ENCODE assay signal across 18 cellular contexts in genomic region chr12:2360630-2361170, GRCh38.
DNase-seq lines count a peak whose midpoint lies in the region; ATAC-seq and TF ChIP-seq lines count a peak whose summit lies in the region.
"Had no signal": no experiment of that assay in that cellular context is flagged by ENCODE, and none has a peak within 500 bp of the region (broad histone marks: within the 10 kb centered on the region; RNA-seq: fewer than 3 reads in every experiment).

No MANE protein-coding gene starts in this region.

- H3K79me2 ChIP-seq in MM.1S (ENCODE audit: low read length) (no peaks in the 10 kb centered on the region), osteoblast (ENCODE audit: insufficient read depth, low read length) (no peaks in the 10 kb centered on the region)

- H3K9me3 ChIP-seq in MM.1S (replicated peaks; ENCODE audit: insufficient read depth, low read length) (no peaks in the 10 kb centered on the region), osteoblast (ENCODE audit: low read depth, low read length) (no peaks in the 10 kb centered on the region)
- H3K9me3 ChIP-seq: HAP-1, upper lobe of left lung had no signal

- H3K27me3 ChIP-seq in MM.1S (replicated peaks; ENCODE audit: insufficient read depth, low read length) (no peaks in the 10 kb centered on the region), osteoblast (ENCODE audit: insufficient read depth, low read length) (no peaks in the 10 kb centered on the region)
- H3K27me3 ChIP-seq: upper lobe of left lung had no signal

- H3K9me3 Mint-ChIP-seq in chondrocyte (ENCODE audit: low read depth): no peaks in the 10 kb centered on the region
- no peaks in the 10 kb centered on the region for H3K9me3 Mint-ChIP-seq in activated T-helper 17 cell treated with anti-CD3 and anti-CD28 coated beads, Interleukin-2, amount 50 U/mL, for 72 hours
- H3K9me3 Mint-ChIP-seq: activated CD4-positive, alpha-beta T cell treated with anti-CD3 and anti-CD28 coated beads, Interleukin-2, amount 10 ng/mL, durations not matched to agents 7 days and 5 days had no signal

- peaks cover 36% of the 10 kb centered on the region for H3K4me1 ChIP-seq in MM.1S (ENCODE audit: low read length)
- peaks cover 18% of the 10 kb centered on the region for H3K4me1 ChIP-seq in osteoblast (ENCODE audit: insufficient read depth, low read length)
- H3K4me1 ChIP-seq: HAP-1 had no signal

- H3K4me3 ChIP-seq in MM.1S (ENCODE audit: low read length): no peak overlapping the region
- no peak overlapping the region for H3K4me3 ChIP-seq in osteoblast (ENCODE audit: insufficient read depth, low read length)
- H3K4me3 ChIP-seq: HAP-1, lung, upper lobe of left lung had no signal

- H3F3A ChIP-seq in MM.1S (ENCODE audit: insufficient read depth, low read length): 0 out of 2 replicates have a peak, but pooled peaks cover 7% of the 10 kb centered on the region

- TF ChIP-seq CTCF in GM12874 (IDR thresholded peaks at IDR 0.05; ENCODE audit: insufficient read depth, low read depth, low read length): peak; percentile 16; the same call in 1 of the 2 replicates
- peak; percentile 24 for TF ChIP-seq CTCF in MM.1S (IDR thresholded peaks at IDR 0.05; ENCODE audit: low read length)
- TF ChIP-seq CTCF in chondrocyte (IDR thresholded peaks at IDR 0.05): peak; percentile 63
- TF ChIP-seq CTCF in osteoblast (IDR thresholded peaks at IDR 0.05; ENCODE audit: extremely low read depth, low read depth, low read length): peak; percentile 36

- no peak overlapping the region for H3K27ac ChIP-seq in MM.1S (ENCODE audit: low read length)
- no peak overlapping the region for H3K27ac ChIP-seq in osteoblast (ENCODE audit: low read depth, low read length)
- H3K27ac ChIP-seq: upper lobe of left lung had no signal

- no peak overlapping the region for H3K9ac ChIP-seq in MM.1S (ENCODE audit: low read length)

- H3K36me3 ChIP-seq in MM.1S (replicated peaks; ENCODE audit: insufficient read depth, low read length) (no peaks in the 10 kb centered on the region), osteoblast (ENCODE audit: insufficient read depth, low read length) (no peaks in the 10 kb centered on the region)
- H3K36me3 ChIP-seq: HAP-1, upper lobe of left lung had no signal

- peaks cover 36% of the 10 kb centered on the region for H3K4me1 Mint-ChIP-seq in chondrocyte (ENCODE audit: low read depth)
- H3K4me1 Mint-ChIP-seq in activated T-helper 17 cell treated with anti-CD3 and anti-CD28 coated beads, Interleukin-2, amount 50 U/mL, for 72 hours: peaks cover 15% of the 10 kb centered on the region

- no peak overlapping the region for H3K27ac Mint-ChIP-seq in chondrocyte (ENCODE audit: unreplicated experiment)
- no peak overlapping the region for H3K27ac Mint-ChIP-seq in activated T-helper 17 cell treated with anti-CD3 and anti-CD28 coated beads, Interleukin-2, amount 50 U/mL, for 72 hours

- DNase-seq in MM.1S (no peak), chondrocyte (ENCODE audit: low spot score) (no peak), osteoblast (ENCODE audit: insufficient read length, low spot score, missing footprints) (no peak), DMS153 (lab: John Stamatoyannopoulos, UW) (no peak)
- DNase-seq in activated effector memory CD4-positive, alpha-beta T cell treated with Interleukin-2 at 50 U/mL for 16 hours: no peak
- DNase-seq: activated CD4-positive, alpha-beta T cell treated with anti-CD3 and anti-CD28 coated beads, Interleukin-2, amount 10 ng/mL, durations not matched to agents 7 days and 5 days; activated gamma-delta T cell treated with Interleukin-2 at 50 U/mL for 16 hours; Calu3; NCI-H1436; NCI-H69; nucleus accumbens; stimulated activated CD8-positive, alpha-beta memory T cell treated with anti-CD3 and anti-CD28 coated beads, Interleukin-4, amount 100 ng/mL, for 48 hours; upper lobe of left lung had no signal

- H3K4me2 ChIP-seq in MM.1S (ENCODE audit: low read depth, low read length) (no peak overlapping the region), osteoblast (ENCODE audit: insufficient read depth, low read length) (no peak overlapping the region)

- H3K9me2 ChIP-seq in MM.1S (replicated peaks; ENCODE audit: insufficient read depth, low read length): no peaks in the 10 kb centered on the region

- H4K20me1 ChIP-seq in MM.1S (ENCODE audit: insufficient read depth, low read length) (no peaks in the 10 kb centered on the region), osteoblast (ENCODE audit: insufficient read depth, low read length) (peaks cover 8% of the 10 kb centered on the region)

- no peak for ATAC-seq in GM21515 (IDR thresholded peaks at IDR 0.05; ENCODE audit: unreplicated experiment)
- no peak for ATAC-seq in activated T-helper 17 cell treated with anti-CD3 and anti-CD28 coated beads, Interleukin-2, amount 50 U/mL, for 72 hours (replicated peaks)

- H3K27me3 Mint-ChIP-seq in chondrocyte (ENCODE audit: low read depth): no peaks in the 10 kb centered on the region
- peaks cover 39% of the 10 kb centered on the region for H3K27me3 Mint-ChIP-seq in activated T-helper 17 cell treated with anti-CD3 and anti-CD28 coated beads, Interleukin-2, amount 50 U/mL, for 72 hours

- no peak overlapping the region for H3K4me3 Mint-ChIP-seq in chondrocyte (ENCODE audit: unreplicated experiment)
- no peak overlapping the region for H3K4me3 Mint-ChIP-seq in activated T-helper 17 cell treated with anti-CD3 and anti-CD28 coated beads, Interleukin-2, amount 50 U/mL, for 72 hours
- H3K4me3 Mint-ChIP-seq: activated CD4-positive, alpha-beta T cell treated with anti-CD3 and anti-CD28 coated beads, Interleukin-2, amount 10 ng/mL, durations not matched to agents 7 days and 5 days had no signal

- H2AFZ ChIP-seq in MM.1S (ENCODE audit: low read length) (no peak overlapping the region), osteoblast (ENCODE audit: low read length) (no peak overlapping the region)

- H3K36me3 Mint-ChIP-seq in chondrocyte (ENCODE audit: low read depth): peaks cover 4% of the 10 kb centered on the region
- H3K36me3 Mint-ChIP-seq in activated T-helper 17 cell treated with anti-CD3 and anti-CD28 coated beads, Interleukin-2, amount 50 U/mL, for 72 hours (ENCODE audit: low read depth): no peaks in the 10 kb centered on the region
